ENCODE assay signal across 16 cellular contexts in the genomic region with DNA sequence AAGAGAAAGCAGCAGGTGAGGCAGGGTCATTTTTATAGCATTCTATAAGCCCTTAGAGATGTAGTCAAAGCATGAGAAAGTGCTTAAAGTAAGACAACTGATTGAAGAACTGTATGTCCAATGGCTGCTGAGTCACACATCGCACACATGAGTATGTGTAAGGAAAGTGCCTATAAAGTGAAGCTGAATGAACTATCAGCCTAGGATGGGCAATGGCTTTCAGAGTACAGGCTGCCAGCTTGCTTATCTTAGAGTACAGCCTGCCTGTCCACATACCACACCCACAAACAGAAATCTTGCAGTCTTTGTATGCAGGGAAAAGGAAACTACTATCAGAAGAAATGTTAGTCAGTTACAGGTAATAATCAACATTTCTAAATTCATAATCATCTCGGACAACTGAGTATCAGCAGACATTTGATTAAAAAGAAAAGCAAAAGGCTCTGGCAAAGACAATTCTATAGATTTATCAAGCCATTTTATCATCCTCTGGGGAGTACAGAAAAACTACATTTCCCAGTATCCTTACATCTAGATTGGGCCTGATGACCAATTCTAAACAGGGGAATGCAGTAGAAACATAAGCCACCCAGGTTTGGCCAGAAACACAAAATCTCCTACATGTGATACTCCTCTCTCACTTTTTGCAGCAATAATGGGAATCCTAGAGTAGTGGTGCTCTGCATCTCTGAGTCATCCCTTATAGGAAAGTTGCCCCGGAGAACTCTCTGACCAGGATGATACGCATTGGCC. TPM values are rescaled to one million over a fixed set of nuclear protein-coding genes. Genes with fewer than 3 reads are reported as not detected.
"Had no signal": no experiment of that assay in that cellular context is flagged by ENCODE, and none has a peak within 500 bp of the region (broad histone marks: within the 10 kb centered on the region; RNA-seq: fewer than 3 reads in every experiment).

No MANE protein-coding gene starts in this region.

- ATAC-seq: activated CD8-positive, alpha-beta T cell treated with anti-CD3 and anti-CD28 coated beads, Interleukin-2, amount 10 ng/mL, durations not matched to agents 7 days and 5 days; effector memory CD8-positive, alpha-beta T cell; naive thymus-derived CD8-positive, alpha-beta T cell; stimulated activated memory B cell treated with anti-CD40 and anti-IgM and Interleukin-4, amounts not matched to agents 10 μg/mL and 1 μg/mL and 100 μg/mL, for 72 hours had no signal

- H3K4me3 Mint-ChIP-seq: activated CD8-positive, alpha-beta T cell treated with anti-CD3 and anti-CD28 coated beads, Interleukin-2, amount 10 ng/mL, durations not matched to agents 7 days and 5 days; dendritic cell treated with granulocyte-macrophage colony-stimulating factor and Interleukin-4, amounts not matched to agents 40 ng/mL and 50 ng/mL, for 4 days; effector memory CD8-positive, alpha-beta T cell; naive thymus-derived CD8-positive, alpha-beta T cell; stimulated activated memory B cell treated with anti-CD40 and anti-IgM and Interleukin-4, amounts not matched to agents 10 μg/mL and 1 μg/mL and 100 μg/mL, for 72 hours had no signal

- H3K36me3 Mint-ChIP-seq: naive thymus-derived CD8-positive, alpha-beta T cell; stimulated activated memory B cell treated with anti-CD40 and anti-IgM and Interleukin-4, amounts not matched to agents 10 μg/mL and 1 μg/mL and 100 μg/mL, for 72 hours had no signal

- H3K27ac Mint-ChIP-seq: activated CD8-positive, alpha-beta T cell treated with anti-CD3 and anti-CD28 coated beads, Interleukin-2, amount 10 ng/mL, durations not matched to agents 7 days and 5 days; dendritic cell treated with granulocyte-macrophage colony-stimulating factor and Interleukin-4, amounts not matched to agents 40 ng/mL and 50 ng/mL, for 4 days; effector memory CD8-positive, alpha-beta T cell; naive thymus-derived CD8-positive, alpha-beta T cell; stimulated activated memory B cell treated with anti-CD40 and anti-IgM and Interleukin-4, amounts not matched to agents 10 μg/mL and 1 μg/mL and 100 μg/mL, for 72 hours had no signal

- H3K36me3 ChIP-seq: left ventricle myocardium inferior, thyroid gland had no signal

- H3K9me3 Mint-ChIP-seq: dendritic cell treated with granulocyte-macrophage colony-stimulating factor and Interleukin-4, amounts not matched to agents 40 ng/mL and 50 ng/mL, for 4 days; effector memory CD8-positive, alpha-beta T cell; naive thymus-derived CD8-positive, alpha-beta T cell; stimulated activated memory B cell treated with anti-CD40 and anti-IgM and Interleukin-4, amounts not matched to agents 10 μg/mL and 1 μg/mL and 100 μg/mL, for 72 hours had no signal

- H3K4me1 ChIP-seq: left ventricle myocardium inferior had no signal

- H3K4me3 ChIP-seq: left ventricle myocardium inferior, thyroid gland had no signal

- H3K27me3 Mint-ChIP-seq: dendritic cell treated with granulocyte-macrophage colony-stimulating factor and Interleukin-4, amounts not matched to agents 40 ng/mL and 50 ng/mL, for 4 days; effector memory CD8-positive, alpha-beta T cell; stimulated activated memory B cell treated with anti-CD40 and anti-IgM and Interleukin-4, amounts not matched to agents 10 μg/mL and 1 μg/mL and 100 μg/mL, for 72 hours had no signal

- DNase-seq: activated CD4-positive, alpha-beta T cell treated with anti-CD3 and anti-CD28 coated beads for 48 hours; activated CD8-positive, alpha-beta memory T cell treated with anti-CD3 and anti-CD28 coated beads, Interleukin-2, amount 50 U/mL, for 4 hours; activated CD8-positive, alpha-beta T cell treated with anti-CD3 and anti-CD28 coated beads, Interleukin-2, amount 10 ng/mL, durations not matched to agents 7 days and 5 days; activated effector memory CD4-positive, alpha-beta T cell treated with anti-CD3 and anti-CD28 coated beads, Interleukin-2, amount 50 U/mL, for 16 hours; activated T-cell treated with anti-CD3 and anti-CD28 coated beads, Interleukin-2, amount 50 U/mL, for 48 hours; aorta; cerebellar nuclear complex; effector memory CD8-positive, alpha-beta T cell; left ventricle myocardium inferior; naive thymus-derived CD8-positive, alpha-beta T cell; stimulated activated CD4-positive, alpha-beta T cell treated with anti-CD3 and anti-CD28 coated beads, Interleukin-12 subunit alpha, Interleukin-12 subunit beta, amount 100 ng/mL, for 4 hours; T-helper 1 cell; T1000; thyroid gland had no signal

- H3K27me3 ChIP-seq: thyroid gland had no signal

- H3K9me3 ChIP-seq: left ventricle myocardium inferior, thyroid gland had no signal

RNA-seq across cellular contexts. Expression of a gene that starts 46.9 kb away (rescaled TPM):
- total RNA-seq: activated CD8-positive, alpha-beta T cell treated with anti-CD3 and anti-CD28 coated beads, Interleukin-2, amount 10 ng/mL, durations not matched to agents 7 days and 5 days; left ventricle myocardium inferior; naive thymus-derived CD8-positive, alpha-beta T cell had no signal
